In the genomic region with DNA sequence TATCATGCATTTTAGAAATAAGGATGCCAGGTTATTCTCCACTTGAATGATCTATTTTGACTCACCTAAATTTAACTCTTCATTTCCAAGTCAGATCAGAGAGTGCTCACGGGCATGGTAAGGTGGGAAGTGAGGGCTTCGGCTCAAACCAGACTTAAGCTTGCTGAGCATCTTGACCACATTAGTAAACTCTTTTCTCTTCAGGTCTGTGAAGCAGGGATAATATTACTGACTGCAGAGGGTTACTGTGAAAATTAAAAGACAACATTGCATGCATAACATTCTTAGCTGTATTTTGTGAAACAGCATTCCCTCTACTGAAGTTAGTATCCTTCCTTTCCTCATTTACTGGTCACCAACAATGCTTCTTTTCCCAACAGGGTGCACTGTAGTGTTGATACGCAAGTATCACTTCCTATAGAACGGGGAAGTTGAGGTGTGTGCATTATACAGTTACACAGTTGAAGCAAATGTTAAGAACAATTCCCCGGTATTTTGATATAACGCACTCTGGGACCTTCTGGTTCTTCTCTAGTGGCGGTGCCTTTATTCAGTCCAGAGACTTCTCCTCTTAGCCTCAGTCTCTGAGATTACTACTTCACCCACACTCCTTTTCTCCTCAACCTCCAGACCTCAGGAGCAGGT, we compare ENCODE assay signal across 12 cellular contexts.
DNase-seq lines count a peak whose midpoint lies in the region; ATAC-seq and TF ChIP-seq lines count a peak whose summit lies in the region.
"Had no signal": no experiment of that assay in that cellular context is flagged by ENCODE, and none has a peak within 500 bp of the region (broad histone marks: within the 10 kb centered on the region; RNA-seq: fewer than 3 reads in every experiment).

No MANE protein-coding gene starts in this region.

- no peaks in the 10 kb centered on the region for H4K20me1 ChIP-seq in DND-41 (ENCODE audit: insufficient read depth, low read length)
- H4K20me1 ChIP-seq in PC-9 (ENCODE audit: insufficient read depth), result no peaks in the 10 kb centered on the region

- H3K36me3 ChIP-seq in DND-41 (ENCODE audit: insufficient read depth, low read length) (no peaks in the 10 kb centered on the region), KOPT-K1 (ENCODE audit: insufficient read depth, low read length) (no peaks in the 10 kb centered on the region), WERI-Rb-1 (no peaks in the 10 kb centered on the region), PC-9 (ENCODE audit: low read depth) (no peaks in the 10 kb centered on the region)
- H3K36me3 ChIP-seq: BE2C, HAP-1 had no signal

- TF ChIP-seq CTCF in DND-41 (IDR thresholded peaks at IDR 0.05; ENCODE audit: borderline replicate concordance, extremely low read depth, low read length, poor library complexity, severe bottlenecking), result no peak
- no peak for TF ChIP-seq CTCF in WERI-Rb-1 (IDR thresholded peaks at IDR 0.05; ENCODE audit: low read depth, low read length)
- TF ChIP-seq CTCF in PC-9 (conservative IDR thresholded peaks at IDR 0.05), result no peak

- H2AFZ ChIP-seq in DND-41 (ENCODE audit: low read depth, low read length) (peak overlapping the region; percentile 61), PC-9 (no peak overlapping the region)

- H3K4me3 ChIP-seq in DND-41 (ENCODE audit: low read depth in 1 of 2, low read length in 2 of 2) (no peak overlapping the region; a peak in 1 of 4 replicates), WERI-Rb-1 (ENCODE audit: low read depth, low read length) (no peak overlapping the region), PC-9 (no peak overlapping the region)
- H3K4me3 ChIP-seq: HAP-1 had no signal

- H3K4me1 ChIP-seq in DND-41 (ENCODE audit: insufficient read depth, low read length) (peaks cover 63% of the 10 kb centered on the region), PC-9 (replicated peaks; ENCODE audit: insufficient read depth) (no peaks in the 10 kb centered on the region)
- H3K4me1 ChIP-seq: BE2C, Caco-2, HAP-1 had no signal

- H3K9me2 ChIP-seq in PC-9 (ENCODE audit: insufficient read depth), result no peaks in the 10 kb centered on the region

- BruUV-seq in PC-9 (replicated peaks; lab: Mats Ljungman, UMichigan), result no TSS peak

- DNase-seq in DND-41 (no peak), NAMALWA (ENCODE audit: low spot score) (peak; percentile 28), WERI-Rb-1 (no peak), PC-9 (no peak), NOMO-1 treated with DMSO at 0.1 percent for 48 hours (lab: John Stamatoyannopoulos, UW; ENCODE audit: unreplicated experiment) (no peak)
- DNase-seq in activated T-cell treated with anti-CD3 and anti-CD28 coated beads, Interleukin-2, amount 50 U/mL, for 1 hour, result no peak
- DNase-seq: BE2C; Caco-2; CD8-positive, alpha-beta memory T cell had no signal

- H3K9me3 ChIP-seq in DND-41 (ENCODE audit: insufficient read depth, low read length, severe bottlenecking), result peaks cover 1% of the 10 kb centered on the region
- H3K9me3 ChIP-seq in KOPT-K1 (ENCODE audit: insufficient read depth, low read length, poor library complexity, severe bottlenecking), result peaks cover 39% of the 10 kb centered on the region
- peaks cover 2% of the 10 kb centered on the region for H3K9me3 ChIP-seq in WERI-Rb-1 (ENCODE audit: severe bottlenecking)
- no peaks in the 10 kb centered on the region for H3K9me3 ChIP-seq in PC-9 (ENCODE audit: insufficient read depth, low read depth)
- H3K9me3 ChIP-seq: BE2C, Caco-2, HAP-1 had no signal

- no peaks in the 10 kb centered on the region for H3F3A ChIP-seq in PC-9 (ENCODE audit: insufficient read depth, low read depth)

- CTCF ChIA-PET in PC-9 (lab: Charles Lee), result no interaction called here

- POLR2A ChIA-PET in PC-9 (lab: Charles Lee; ENCODE audit: unreplicated experiment), result no interaction called here

- intact Hi-C loops in PC-9 (cut with micrococcal nuclease; ENCODE audit: unreplicated experiment), result no loop called here

- no peaks in the 10 kb centered on the region for H3K79me2 ChIP-seq in DND-41 (ENCODE audit: insufficient read depth, low read length)
- H3K79me2 ChIP-seq in PC-9 (ENCODE audit: low read depth), result no peaks in the 10 kb centered on the region

- peak overlapping the region; percentile 42 for H3K9ac ChIP-seq in DND-41 (ENCODE audit: low read depth, low read length)

- H3K27ac ChIP-seq in DND-41 (ENCODE audit: low read length) (peak overlapping the region; percentile 95), KOPT-K1 (ENCODE audit: low read depth, low read length, poor library complexity, severe bottlenecking) (peak overlapping the region; percentile 91), WERI-Rb-1 (peak overlapping the region; percentile 53), PC-9 (no peak overlapping the region)
- H3K27ac ChIP-seq: HL-60 had no signal

- no peak overlapping the region; the same call in 1 of the 2 replicates for H3K4me2 ChIP-seq in DND-41 (ENCODE audit: insufficient read depth, low read length)
- H3K4me2 ChIP-seq in PC-9, result no peak overlapping the region

- no peak for ATAC-seq in DND-41 (ENCODE audit: insufficient read depth, low read depth)

- no peaks in the 10 kb centered on the region for H3K27me3 ChIP-seq in DND-41 (ENCODE audit: insufficient read depth, low read length, poor library complexity)
- no peaks in the 10 kb centered on the region for H3K27me3 ChIP-seq in WERI-Rb-1 (ENCODE audit: insufficient read depth, low read depth, severe bottlenecking)
- no peaks in the 10 kb centered on the region for H3K27me3 ChIP-seq in PC-9 (ENCODE audit: insufficient read depth, low read depth)
- H3K27me3 ChIP-seq: BE2C had no signal
